In the genomic region with DNA sequence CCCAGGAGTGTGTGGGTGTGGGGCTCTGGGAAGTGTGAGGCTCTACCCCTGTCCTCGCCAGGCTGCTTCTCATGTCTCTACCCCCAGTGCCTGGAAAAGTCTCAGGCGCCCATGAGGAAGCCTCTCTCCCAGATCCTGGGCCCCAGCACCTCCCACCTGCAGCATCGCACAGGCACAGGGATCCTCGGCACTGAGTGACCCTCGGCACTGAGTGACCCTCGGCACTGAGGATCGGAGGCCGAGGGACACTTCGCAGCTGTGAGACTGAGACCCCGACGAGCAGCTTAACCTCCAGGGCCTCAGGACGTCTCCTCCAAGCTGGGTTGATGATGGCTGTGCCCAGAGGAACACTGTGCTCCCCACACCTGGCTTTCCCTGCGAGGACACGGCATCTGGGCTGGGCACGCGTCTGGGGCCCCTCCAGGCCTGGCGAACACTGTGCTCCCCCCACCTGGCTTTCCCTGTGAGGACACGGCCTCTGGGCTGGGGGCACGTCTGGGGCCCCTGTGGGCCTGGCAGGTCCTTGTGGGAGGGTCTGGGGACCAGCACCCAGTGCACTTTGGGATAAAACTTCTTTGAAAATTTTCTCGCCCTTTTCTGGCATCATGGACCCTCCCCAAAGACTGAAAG, we compare ENCODE assay signal across 16 cellular contexts.
"Had no signal": no experiment of that assay in that cellular context is flagged by ENCODE, and none has a peak within 500 bp of the region (broad histone marks: within the 10 kb centered on the region; RNA-seq: fewer than 3 reads in every experiment).

No MANE protein-coding gene starts in this region.

- DNase-seq: activated CD4-positive, alpha-beta T cell treated with anti-CD3 and anti-CD28 coated beads for 48 hours; activated gamma-delta T cell; activated T-cell treated with anti-CD3 and anti-CD28 coated beads for 4 hours; esophagus squamous epithelium; foreskin fibroblast; glutamatergic neuron; immature natural killer cell; pancreas; T-helper 1 cell had no signal

- H3K27me3 ChIP-seq: tibial nerve had no signal

- H3K4me1 ChIP-seq: breast epithelium, pancreas had no signal

- H3K27ac ChIP-seq: breast epithelium, esophagus squamous epithelium, pancreas, tibial nerve, VCaP had no signal

- H3K27ac Mint-ChIP-seq: activated naive CD8-positive, alpha-beta T cell treated with anti-CD3 and anti-CD28 coated beads for 36 hours; immature natural killer cell had no signal

- H3K9me3 Mint-ChIP-seq: activated naive CD8-positive, alpha-beta T cell treated with anti-CD3 and anti-CD28 coated beads for 36 hours; immature natural killer cell had no signal

- H3K4me1 Mint-ChIP-seq: immature natural killer cell had no signal

- H3K36me3 Mint-ChIP-seq: activated naive CD8-positive, alpha-beta T cell treated with anti-CD3 and anti-CD28 coated beads for 36 hours; immature natural killer cell had no signal

- ATAC-seq: left colon, pancreas had no signal

- H3K9me3 ChIP-seq: breast epithelium, esophagus squamous epithelium, pancreas, SK-N-SH, tibial nerve had no signal

- H3K4me3 Mint-ChIP-seq: activated naive CD8-positive, alpha-beta T cell treated with anti-CD3 and anti-CD28 coated beads for 36 hours; immature natural killer cell had no signal

- H3K4me3 ChIP-seq: breast epithelium, esophagus squamous epithelium, pancreas, skin epidermis, tibial nerve had no signal
